Comparison of ENCODE assay signal across 7 cellular contexts in genomic region chr1:149254870-149255847, GRCh38.
A peak's percentile ranks its signal among the peaks of the same experiment; 100 is the strongest.
DNase-seq lines count a peak whose midpoint lies in the region; ATAC-seq, FAIRE-seq and TF ChIP-seq lines count a peak whose summit lies in the region.
"Not testable (repeated sequence)": the region's sequence is repeated elsewhere in the genome, so short reads cannot be mapped to it uniquely, and the experiment has no call there.

No MANE protein-coding gene starts in this region.

- TF ChIP-seq POLR2A in IMR-90 (IDR thresholded peaks at IDR 0.05; ENCODE audit: low read depth, low read length); upper lobe of left lung (IDR thresholded peaks at IDR 0.05): not testable (repeated sequence)

- H2BK20ac ChIP-seq in IMR-90 (ENCODE audit: low read depth, low read length) = not testable (repeated sequence)

- H4K5ac ChIP-seq in IMR-90 (ENCODE audit: low read depth, low read length) = not testable (repeated sequence)

- not testable (repeated sequence) for H3K9me1 ChIP-seq in IMR-90 (ENCODE audit: insufficient read depth, low read length)

- DNase-seq in IMR-90; foreskin keratinocyte; left ventricle myocardium superior; lung (ENCODE audit: low spot score); pancreas; upper lobe of left lung: not testable (repeated sequence)

- in situ Hi-C loops in IMR-90 (cut with MboI; ENCODE audit: low sequenced_read_pairs) = not testable (repeated sequence)

- dilution Hi-C loops in IMR-90 (cut with HindIII; ENCODE audit: low sequenced_read_pairs, unreplicated experiment) = not testable (repeated sequence)

- not testable (repeated sequence) for H4K91ac ChIP-seq in IMR-90 (ENCODE audit: insufficient read depth, low read depth, low read length)

- not testable (repeated sequence) for H3K56ac ChIP-seq in IMR-90 (ENCODE audit: extremely low read depth, insufficient read depth, low read length)

- not testable (repeated sequence) for H2AK5ac ChIP-seq in IMR-90 (ENCODE audit: low read depth, low read length)

- FAIRE-seq in pancreas (lab: Jason Lieb, UNC) = not testable (repeated sequence)

- POLR2A ChIA-PET in IMR-90 (lab: Charles Lee; ENCODE audit: unreplicated experiment) = not testable (repeated sequence)

- H3K23ac ChIP-seq in IMR-90 (ENCODE audit: low read depth, low read length) = not testable (repeated sequence)

- TF ChIP-seq RAD21 in IMR-90 (IDR thresholded peaks at IDR 0.05; ENCODE audit: low read length) = not testable (repeated sequence)

- TF ChIP-seq EP300 in upper lobe of left lung (IDR thresholded peaks at IDR 0.05) = not testable (repeated sequence)

- H3K36me3 ChIP-seq in IMR-90 (ENCODE audit: control insufficient read depth, insufficient read depth, low read length); lung (ENCODE audit: control insufficient read depth in 2 of 2, insufficient read depth in 2 of 2, low read length in 2 of 2); pancreas; upper lobe of left lung: not testable (repeated sequence)

- not testable (repeated sequence) for H3K79me1 ChIP-seq in IMR-90 (ENCODE audit: low read depth in 1 of 2, low read length in 2 of 2)

- H4K8ac ChIP-seq in IMR-90 (ENCODE audit: low read depth in 2 of 2, low read length in 2 of 2) = not testable (repeated sequence)

- ATAC-seq in IMR-90 (ENCODE audit: low read depth) (peak; percentile 94), SK-N-SH treated with all-trans-retinoic acid at 6 μM for 48 hours (peak; percentile 97), foreskin keratinocyte (peak; percentile 92), left ventricle myocardium superior (peak; percentile 87), lung (ENCODE audit: insufficient read depth, low FRiP score) (peak; percentile 90), pancreas (peak in 3 of 4 donors; percentile 48 to 91 (median 78)), upper lobe of left lung (ENCODE audit: low FRiP score in 2 of 2) (peak; percentile 74 to 96)

- not testable (repeated sequence) for H4K20me1 ChIP-seq in IMR-90 (ENCODE audit: insufficient read depth, low read length)

- BruUV-seq in IMR-90 (replicated peaks; lab: Mats Ljungman, UMichigan) = not testable (repeated sequence)

- no CpG with 5 or more reads among the region's 5 CpGs for WGBS in IMR-90 (ENCODE audit: extremely low coverage in 2 of 2, insufficient read length in 1 of 2), 2 experiments
- 18 to 67% methylated on average over 1 of the region's 5 CpGs for WGBS in lung, 2 donors
- 89% methylated on average over 1 of the region's 5 CpGs; no CpG with 5 or more reads in 1 of the 2 donors for WGBS in pancreas, 2 donors
- 50% methylated on average over 1 of the region's 5 CpGs for WGBS in upper lobe of left lung, 2 donors

- H2AK9ac ChIP-seq in IMR-90 (replicated peaks; ENCODE audit: low read depth, low read length, poor library complexity) = not testable (repeated sequence)

- not testable (repeated sequence) for H2BK15ac ChIP-seq in IMR-90 (ENCODE audit: low read depth, low read length)

- H3K27ac ChIP-seq in IMR-90 (ENCODE audit: insufficient read depth, low read length); foreskin keratinocyte; lung (ENCODE audit: low read depth in 1 of 2, low read length in 1 of 2); pancreas; upper lobe of left lung: not testable (repeated sequence)

- not testable (repeated sequence) for H3K4me1 ChIP-seq in IMR-90 (ENCODE audit: control insufficient read depth, insufficient read depth, low read length); foreskin keratinocyte; lung (ENCODE audit: control insufficient read depth in 2 of 2, insufficient read depth in 2 of 2, low read length in 2 of 2); pancreas; upper lobe of left lung

- not testable (repeated sequence) for TF ChIP-seq CTCF in IMR-90 (conservative IDR thresholded peaks at IDR 0.05; ENCODE audit: low read depth, low read length); foreskin keratinocyte (conservative IDR thresholded peaks at IDR 0.05); lung (IDR thresholded peaks at IDR 0.05; ENCODE audit: control extremely low read depth, extremely low read depth); pancreas (IDR thresholded peaks at IDR 0.05); upper lobe of left lung (IDR thresholded peaks at IDR 0.05)

- H3K27me3 ChIP-seq in IMR-90 (ENCODE audit: control insufficient read depth, insufficient read depth, low read length); foreskin keratinocyte; lung (ENCODE audit: control insufficient read depth, insufficient read depth); pancreas; upper lobe of left lung: not testable (repeated sequence)

- not testable (repeated sequence) for H3K9me3 ChIP-seq in IMR-90 (ENCODE audit: control insufficient read depth, insufficient read depth, low read length); lung (ENCODE audit: control insufficient read depth in 2 of 2, insufficient read depth in 1 of 2, low read length in 1 of 2); pancreas; upper lobe of left lung

- H3K9ac ChIP-seq in IMR-90 (ENCODE audit: low read depth, low read length) = not testable (repeated sequence)

- not testable (repeated sequence) for H3K18ac ChIP-seq in IMR-90 (ENCODE audit: low read depth, low read length)

- H2AFZ ChIP-seq in IMR-90 (replicated peaks; ENCODE audit: low read length, poor library complexity) = not testable (repeated sequence)

- not testable (repeated sequence) for H2BK120ac ChIP-seq in IMR-90 (ENCODE audit: low read depth, low read length)

- H3K4me3 ChIP-seq in IMR-90 (ENCODE audit: insufficient read depth, low read depth, low read length); lung; pancreas; upper lobe of left lung: not testable (repeated sequence)

- peak overlapping the region; percentile 50; the same call in 1 of the 2 replicates for H3K4me2 ChIP-seq in IMR-90 (ENCODE audit: low read depth, low read length)

- not testable (repeated sequence) for H3K4ac ChIP-seq in IMR-90 (ENCODE audit: low read depth, low read length)

- CTCF ChIA-PET in IMR-90 (lab: Yijun Ruan, JAX) = not testable (repeated sequence)

- H2BK5ac ChIP-seq in IMR-90 (ENCODE audit: low read depth, low read length, poor library complexity, severe bottlenecking) = peak overlapping the region; percentile 50

- not testable (repeated sequence) for H3K14ac ChIP-seq in IMR-90 (replicated peaks; ENCODE audit: low read depth, low read length)

- intact Hi-C loops in IMR-90 (cut with micrococcal nuclease); left ventricle myocardium superior (cut with micrococcal nuclease); pancreas (cut with DNase I): not testable (repeated sequence)
